ENCODE assay signal across 9 cellular contexts in the genomic region with DNA sequence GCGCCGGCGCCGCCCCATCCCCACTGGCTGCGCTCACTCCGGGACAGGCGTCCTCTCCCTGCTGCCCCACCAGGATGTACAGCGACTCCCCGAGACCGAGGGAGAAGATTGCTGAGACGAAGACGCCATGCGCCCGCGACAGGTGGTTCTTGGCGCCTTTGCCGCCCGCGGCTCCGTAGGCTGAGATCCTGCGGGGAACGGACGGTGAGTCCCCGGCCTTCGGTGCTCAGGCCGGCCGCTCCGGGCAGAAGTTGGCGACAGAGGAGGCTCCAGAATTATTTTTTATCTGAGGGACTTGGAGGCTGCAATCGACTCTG. TPM values are rescaled to one million over a fixed set of nuclear protein-coding genes. Genes with fewer than 3 reads are reported as not detected.
A peak's percentile ranks its signal among the peaks of the same experiment; 100 is the strongest.
DNase-seq lines count a peak whose midpoint lies in the region; ATAC-seq and TF ChIP-seq lines count a peak whose summit lies in the region.
"Had no signal": no experiment of that assay in that cellular context is flagged by ENCODE, and none has a peak within 500 bp of the region (broad histone marks: within the 10 kb centered on the region; RNA-seq: fewer than 3 reads in every experiment).

No MANE protein-coding gene starts in this region.

- peaks cover 29% of the 10 kb centered on the region for H3K27me3 Mint-ChIP-seq in activated T-cell treated with anti-CD3 and anti-CD28 coated beads, Interleukin-2, amount 50 U/mL, for 4 hours (ENCODE audit: low read depth)
- H3K27me3 Mint-ChIP-seq in activated naive CD4-positive, alpha-beta T cell treated with anti-CD3 and anti-CD28 coated beads, Interleukin-2, amount 10 ng/mL, durations not matched to agents 7 days and 5 days: peaks cover 71% of the 10 kb centered on the region

- H3K4me1 Mint-ChIP-seq in activated T-cell treated with anti-CD3 and anti-CD28 coated beads, Interleukin-2, amount 50 U/mL, for 4 hours (ENCODE audit: low read depth): peaks cover 24% of the 10 kb centered on the region
- H3K4me1 Mint-ChIP-seq in activated naive CD4-positive, alpha-beta T cell treated with anti-CD3 and anti-CD28 coated beads, Interleukin-2, amount 10 ng/mL, durations not matched to agents 7 days and 5 days: peaks cover 29% of the 10 kb centered on the region

- no peak for TF ChIP-seq POLR2A in suprapubic skin (IDR thresholded peaks at IDR 0.05)

- 0% methylated on average over 4 of the region's 30 CpGs for WGBS in suprapubic skin

- CTCF ChIA-PET in activated naive CD4-positive, alpha-beta T cell treated with anti-CD3 and anti-CD28 coated beads, Interleukin-2, amount 10 ng/mL, durations not matched to agents 7 days and 5 days (lab: Charles Lee): no interaction called here

- H3K27me3 ChIP-seq in left lung: peaks cover 31 to 44% of the 10 kb centered on the region in 2 donors
- H3K27me3 ChIP-seq in suprapubic skin: peaks cover 40% of the 10 kb centered on the region

- DNase-seq in activated T-cell treated with anti-CD3 and anti-CD28 coated beads, Interleukin-2, amount 50 U/mL, for 4 hours: no peak
- DNase-seq in activated T-cell treated with anti-CD3 and anti-CD28 coated beads for 4 hours (no peak), left lung (no peak), suprapubic skin (ENCODE audit: low spot score in 2 of 2) (no peak)
- DNase-seq in activated naive CD4-positive, alpha-beta T cell treated with anti-CD3 and anti-CD28 coated beads, Interleukin-2, amount 10 ng/mL, durations not matched to agents 7 days and 5 days: peak; percentile 49
- DNase-seq: brain microvascular endothelial cell had no signal

- H3K36me3 ChIP-seq in left lung (peaks cover 0 to under 1% of the 10 kb centered on the region in 2 donors), suprapubic skin (no peaks in the 10 kb centered on the region)
- H3K36me3 ChIP-seq: brain microvascular endothelial cell had no signal

- intact Hi-C loops in left lung (cut with DNase I): no loop called here

- no peaks in the 10 kb centered on the region for H3K9me3 Mint-ChIP-seq in activated T-cell treated with anti-CD3 and anti-CD28 coated beads, Interleukin-2, amount 50 U/mL, for 4 hours
- H3K9me3 Mint-ChIP-seq in activated naive CD4-positive, alpha-beta T cell treated with anti-CD3 and anti-CD28 coated beads, Interleukin-2, amount 10 ng/mL, durations not matched to agents 7 days and 5 days: no peaks in the 10 kb centered on the region

- peak overlapping the region; percentile 70 for H3K4me3 Mint-ChIP-seq in activated T-cell treated with anti-CD3 and anti-CD28 coated beads, Interleukin-2, amount 50 U/mL, for 4 hours
- H3K4me3 Mint-ChIP-seq in activated naive CD4-positive, alpha-beta T cell treated with anti-CD3 and anti-CD28 coated beads, Interleukin-2, amount 10 ng/mL, durations not matched to agents 7 days and 5 days: peak overlapping the region; percentile 60

- TF ChIP-seq CTCF in left lung (IDR thresholded peaks at IDR 0.05): no peak
- TF ChIP-seq CTCF in suprapubic skin (IDR thresholded peaks at IDR 0.05): no peak

- H3K27ac Mint-ChIP-seq in activated naive CD4-positive, alpha-beta T cell treated with anti-CD3 and anti-CD28 coated beads, Interleukin-2, amount 10 ng/mL, durations not matched to agents 7 days and 5 days: no peak overlapping the region

- no peaks in the 10 kb centered on the region for H3K36me3 Mint-ChIP-seq in activated T-cell treated with anti-CD3 and anti-CD28 coated beads, Interleukin-2, amount 50 U/mL, for 4 hours (ENCODE audit: insufficient read depth)
- H3K36me3 Mint-ChIP-seq in activated naive CD4-positive, alpha-beta T cell treated with anti-CD3 and anti-CD28 coated beads, Interleukin-2, amount 10 ng/mL, durations not matched to agents 7 days and 5 days: no peaks in the 10 kb centered on the region

- H3K9me3 ChIP-seq in left lung (no peaks in the 10 kb centered on the region), suprapubic skin (no peaks in the 10 kb centered on the region)

- no peak for TF ChIP-seq EP300 in suprapubic skin (IDR thresholded peaks at IDR 0.05)

- H3K27ac ChIP-seq in left lung (no peak overlapping the region), suprapubic skin (no peak overlapping the region)
- H3K27ac ChIP-seq: brain microvascular endothelial cell had no signal

- ATAC-seq in activated T-cell treated with anti-CD3 and anti-CD28 coated beads, Interleukin-2, amount 50 U/mL, for 4 hours: peak; percentile 36 to 47
- peak; percentile 13 for ATAC-seq in left lung
- no peak for ATAC-seq in GM18520 (IDR thresholded peaks at IDR 0.05; ENCODE audit: unreplicated experiment)
- no peak for ATAC-seq in HG02885 (IDR thresholded peaks at IDR 0.05; ENCODE audit: poor library complexity, unreplicated experiment)
- no peak for ATAC-seq in GM21717 (IDR thresholded peaks at IDR 0.05; ENCODE audit: unreplicated experiment)

- H3K4me1 ChIP-seq in left lung (peaks cover 21 to 29% of the 10 kb centered on the region in 2 donors), suprapubic skin (peaks cover 32% of the 10 kb centered on the region)

- H3K4me3 ChIP-seq in left lung (peak overlapping the region in 1 of 2 donors; percentile 38), suprapubic skin (peak overlapping the region; percentile 48)

RNA-seq across cellular contexts. Expression of gene LTK, which starts 1.6 kb away (rescaled TPM):
- total RNA-seq in activated T-cell treated with anti-CD3 and anti-CD28 coated beads, Interleukin-2, amount 50 U/mL, for 4 hours: under 1 TPM; 0.11 to 0.24 (median 0.23) TPM
- total RNA-seq in left lung (1 to 10 TPM; 1.6 to 1.8 TPM), suprapubic skin (1 to 10 TPM in 1 of 4 donors, under 1 TPM in 3; 0.57 to 2.8 (median 0.66) TPM)

RNA-seq across cellular contexts. Expression of gene ITPKA, which starts 18.4 kb away (rescaled TPM):
- total RNA-seq in activated T-cell treated with anti-CD3 and anti-CD28 coated beads, Interleukin-2, amount 50 U/mL, for 4 hours: under 1 TPM; 0.20 to 0.47 (median 0.27) TPM
- total RNA-seq in left lung (1 to 10 TPM in 1 of 2 donors, under 1 TPM in 1; 0.47 to 1.7 TPM), suprapubic skin (1 to 10 TPM in 1 of 4 donors, under 1 TPM in 1, not detected in 2; 0.30 to 1.5 TPM)

RNA-seq across cellular contexts. Expression of gene RPAP1, which starts 32.0 kb away (rescaled TPM):
- 10 to 100 TPM; 63.6 to 70.4 (median 66.2) TPM for total RNA-seq in activated T-cell treated with anti-CD3 and anti-CD28 coated beads, Interleukin-2, amount 50 U/mL, for 4 hours
- 10 to 100 TPM; 30.4 to 32.8 TPM for total RNA-seq in left lung
- total RNA-seq in suprapubic skin: 10 to 100 TPM; 21.6 to 50.2 (median 44.3) TPM

RNA-seq across cellular contexts. Expression of gene TYRO3, which starts 47.0 kb away (rescaled TPM):
- 1 to 10 TPM; 2.2 to 2.9 (median 2.3) TPM for total RNA-seq in activated T-cell treated with anti-CD3 and anti-CD28 coated beads, Interleukin-2, amount 50 U/mL, for 4 hours
- 10 to 100 TPM; 11.2 to 11.9 TPM for total RNA-seq in left lung
- 10 to 100 TPM; 19.2 to 39.4 (median 39.0) TPM for total RNA-seq in suprapubic skin

Comparison
In these comparisons a context has a peak if more than half of its experiments do, and no peak if none do; other contexts are left out.
1. ATAC-seq: peak in activated T-cell treated with anti-CD3 and anti-CD28 coated beads, Interleukin-2, amount 50 U/mL, for 4 hours (2 of 2) and left lung (single experiment); none in GM18520 (single experiment), HG02885 (single experiment) and GM21717 (single experiment).